In genomic region chr20:43506238-43506637, GRCh38 we compare ENCODE assay signal across 12 cellular contexts. TPM values are rescaled to one million over a fixed set of nuclear protein-coding genes. Genes with fewer than 3 reads are reported as not detected.
"Had no signal": no experiment of that assay in that cellular context is flagged by ENCODE, and none has a peak within 500 bp of the region (broad histone marks: within the 10 kb centered on the region; RNA-seq: fewer than 3 reads in every experiment).

No MANE protein-coding gene starts in this region.

- H3K4me3 ChIP-seq: coronary artery had no signal

- ATAC-seq: esophagus mucosa had no signal

- H3K27ac ChIP-seq: brain microvascular endothelial cell, coronary artery had no signal

- H3K36me3 ChIP-seq: brain microvascular endothelial cell had no signal

- H3K27ac Mint-ChIP-seq: activated naive CD4-positive, alpha-beta T cell treated with anti-CD3 and anti-CD28 coated beads, Interleukin-2, amount 10 ng/mL, durations not matched to agents 7 days and 5 days; stimulated activated effector memory CD8-positive, alpha-beta T cell treated with anti-CD3 and anti-CD28 coated beads, Interleukin-12 subunit alpha, Interleukin-12 subunit beta, amount 100 ng/mL, for 72 hours had no signal

- H3K36me3 Mint-ChIP-seq: activated naive CD4-positive, alpha-beta T cell treated with anti-CD3 and anti-CD28 coated beads, Interleukin-2, amount 10 ng/mL, durations not matched to agents 7 days and 5 days; stimulated activated effector memory CD8-positive, alpha-beta T cell treated with anti-CD3 and anti-CD28 coated beads, Interleukin-12 subunit alpha, Interleukin-12 subunit beta, amount 100 ng/mL, for 72 hours had no signal

- H3K4me1 Mint-ChIP-seq: central memory CD8-positive, alpha-beta T cell; stimulated activated effector memory CD8-positive, alpha-beta T cell treated with anti-CD3 and anti-CD28 coated beads, Interleukin-12 subunit alpha, Interleukin-12 subunit beta, amount 100 ng/mL, for 72 hours had no signal

- DNase-seq: activated CD4-positive, alpha-beta T cell treated with anti-CD3 and anti-CD28 coated beads, Interleukin-2, amount 50 U/mL, for 4 hours; activated CD4-positive, CD25-positive, alpha-beta regulatory T cell treated with anti-CD3 and anti-CD28 coated beads, Interleukin-2, amount 50 U/mL, for 72 hours; activated naive CD4-positive, alpha-beta T cell treated with anti-CD3 and anti-CD28 coated beads, Interleukin-2, amount 10 ng/mL, durations not matched to agents 7 days and 5 days; brain microvascular endothelial cell; islet precursor cell; stimulated activated CD4-positive, alpha-beta T cell treated with anti-CD3 and anti-CD28 coated beads, Interleukin-1b, Interleukin-23, amount 100 ng/mL, for 48 hours; T-helper 9 cell had no signal

- H3K9me3 Mint-ChIP-seq: activated naive CD4-positive, alpha-beta T cell treated with anti-CD3 and anti-CD28 coated beads, Interleukin-2, amount 10 ng/mL, durations not matched to agents 7 days and 5 days; central memory CD8-positive, alpha-beta T cell; stimulated activated effector memory CD8-positive, alpha-beta T cell treated with anti-CD3 and anti-CD28 coated beads, Interleukin-12 subunit alpha, Interleukin-12 subunit beta, amount 100 ng/mL, for 72 hours had no signal

RNA-seq across cellular contexts. Expression of gene SGK2, which starts 52.6 kb away (rescaled TPM):
- total RNA-seq: lung microvascular endothelial cell had no signal
